ENCODE assay signal across 8 cellular contexts in genomic region chr22:37538590-37539357, GRCh38. TPM values are rescaled to one million over a fixed set of nuclear protein-coding genes. Genes with fewer than 3 reads are reported as not detected.
DNase-seq lines count a peak whose midpoint lies in the region; ATAC-seq and TF ChIP-seq lines count a peak whose summit lies in the region.

No MANE protein-coding gene starts in this region.

- no peaks in the 10 kb centered on the region for H3K27me3 ChIP-seq in effector memory CD4-positive, alpha-beta T cell (replicated peaks; ENCODE audit: control insufficient read depth, insufficient read depth, low read length, poor library complexity, severe bottlenecking)

- no peak overlapping the region for H3K4me3 ChIP-seq in effector memory CD4-positive, alpha-beta T cell (ENCODE audit: insufficient read depth, low read depth, low read length, poor library complexity, severe bottlenecking)

- TF ChIP-seq CTCF in C4-2B (conservative IDR thresholded peaks at IDR 0.05) = peak; percentile 98

- H3K27ac ChIP-seq in C4-2B = peak overlapping the region; percentile 8; the same call in 1 of the 2 replicates
- H3K27ac ChIP-seq in effector memory CD4-positive, alpha-beta T cell (ENCODE audit: insufficient read depth, low read length, poor library complexity, severe bottlenecking) = no peak overlapping the region

- ATAC-seq in GM19438 (IDR thresholded peaks at IDR 0.05; ENCODE audit: low read depth, unreplicated experiment) = peak; percentile 62

- H3K4me1 ChIP-seq in effector memory CD4-positive, alpha-beta T cell (ENCODE audit: control insufficient read depth, insufficient read depth, low read length, poor library complexity, severe bottlenecking) = peaks cover 21% of the 10 kb centered on the region

- H3K36me3 ChIP-seq in effector memory CD4-positive, alpha-beta T cell (ENCODE audit: control insufficient read depth, insufficient read depth, low read length) = no peaks in the 10 kb centered on the region

- no peaks in the 10 kb centered on the region for H3K9me3 ChIP-seq in effector memory CD4-positive, alpha-beta T cell (ENCODE audit: control insufficient read depth, low read length)

- DNase-seq in HPDE6-E6E7 (ENCODE audit: extremely low spot score) = peak; percentile 88
- peak; percentile 96 for DNase-seq in NOMO-1 treated with dmso at 0.1 percent for 144 hours (lab: John Stamatoyannopoulos, UW; ENCODE audit: unreplicated experiment)
- DNase-seq in activated CD8-positive, alpha-beta memory T cell treated with anti-CD3 and anti-CD28 coated beads for 24 hours = peak; percentile 95
- peak; percentile 74 to 83 (median 81) for DNase-seq in effector memory CD4-positive, alpha-beta T cell
- DNase-seq in mesenteric fat pad (ENCODE audit: low spot score) = peak; percentile 97
- DNase-seq in stimulated activated CD8-positive, alpha-beta memory T cell treated with anti-CD3 and anti-CD28 coated beads, Interleukin-15, amount 100 ng/mL, for 4 hours (ENCODE audit: low read depth in 2 of 2) = peak; percentile 68 to 76

RNA-seq across cellular contexts. Expression of gene CARD10, which starts 19.6 kb away (rescaled TPM):
- 10.8 TPM for total RNA-seq in mesenteric fat pad

RNA-seq across cellular contexts. Expression of gene CDC42EP1, which starts 21.5 kb away (rescaled TPM):
- total RNA-seq in mesenteric fat pad = 102 TPM

RNA-seq across cellular contexts. Expression of gene LGALS2, which starts 41.1 kb away (rescaled TPM):
- 0.84 TPM for total RNA-seq in mesenteric fat pad

RNA-seq across cellular contexts. Expression of gene MFNG, which starts 52.6 kb away (rescaled TPM):
- 33.6 TPM for total RNA-seq in mesenteric fat pad
